Comparison of ENCODE assay signal across 16 cellular contexts in genomic region chr5:95866431-95867063, GRCh38. TPM values are rescaled to one million over a fixed set of nuclear protein-coding genes. Genes with fewer than 3 reads are reported as not detected.
A peak's percentile ranks its signal among the peaks of the same experiment; 100 is the strongest.
DNase-seq lines count a peak whose midpoint lies in the region; ATAC-seq and TF ChIP-seq lines count a peak whose summit lies in the region.
"Had no signal": no experiment of that assay in that cellular context is flagged by ENCODE, and none has a peak within 500 bp of the region (broad histone marks: within the 10 kb centered on the region; RNA-seq: fewer than 3 reads in every experiment).

No MANE protein-coding gene starts in this region.

- H3K27ac ChIP-seq in osteoblast (ENCODE audit: low read depth, low read length): peak overlapping the region; percentile 100
- H3K27ac ChIP-seq: left ventricle myocardium inferior, PC-9, suprapubic skin had no signal

- H3K9me3 ChIP-seq in osteoblast (ENCODE audit: low read depth, low read length): no peaks in the 10 kb centered on the region
- H3K9me3 ChIP-seq: left ventricle myocardium inferior, suprapubic skin had no signal

- H3K79me2 ChIP-seq in osteoblast (ENCODE audit: insufficient read depth, low read length): no peaks in the 10 kb centered on the region

- TF ChIP-seq CTCF in choroid plexus epithelial cell (conservative IDR thresholded peaks at IDR 0.05; ENCODE audit: low read depth, low read length): no peak
- TF ChIP-seq CTCF in osteoblast (IDR thresholded peaks at IDR 0.05; ENCODE audit: extremely low read depth, low read depth, low read length): no peak

- no peaks in the 10 kb centered on the region for H3K36me3 ChIP-seq in osteoblast (ENCODE audit: insufficient read depth, low read length)
- H3K36me3 ChIP-seq: left ventricle myocardium inferior, suprapubic skin had no signal

- DNase-seq in activated CD4-positive, CD25-positive, alpha-beta regulatory T cell (lab: John Stamatoyannopoulos, UW): no peak
- DNase-seq in choroid plexus epithelial cell (ENCODE audit: low read depth) (peak; percentile 42), osteoblast (ENCODE audit: insufficient read length, low spot score, missing footprints) (peak; percentile 48), cortex of kidney (lab: John Stamatoyannopoulos, UW) (no peak), NCI-H2107 (lab: John Stamatoyannopoulos, UW) (no peak), DMS153 treated with DMSO at 0.1 percent for 48 hours (lab: John Stamatoyannopoulos, UW; ENCODE audit: unreplicated experiment) (no peak)
- DNase-seq: amygdala; CD8-positive, alpha-beta memory T cell; GDM1; left ventricle myocardium inferior; NCI-H69; PC-9 had no signal

- H4K20me1 ChIP-seq in osteoblast (ENCODE audit: insufficient read depth, low read length): no peaks in the 10 kb centered on the region

- peaks cover 65% of the 10 kb centered on the region for H3K4me1 ChIP-seq in osteoblast (ENCODE audit: insufficient read depth, low read length)

- no peak overlapping the region for H2AFZ ChIP-seq in osteoblast (ENCODE audit: low read length)
- H2AFZ ChIP-seq: PC-9 had no signal

- H3K4me3 ChIP-seq in choroid plexus epithelial cell (ENCODE audit: low read depth, low read length) (no peak overlapping the region), osteoblast (ENCODE audit: insufficient read depth, low read length) (no peak overlapping the region)
- H3K4me3 ChIP-seq: left ventricle myocardium inferior, PC-9, suprapubic skin had no signal

- no peak overlapping the region for H3K4me2 ChIP-seq in osteoblast (ENCODE audit: insufficient read depth, low read length)
- H3K4me2 ChIP-seq: PC-9 had no signal

- ATAC-seq in activated CD4-positive, CD25-positive, alpha-beta regulatory T cell treated with anti-CD3 and anti-CD28 coated beads, Interleukin-2, amount 50 U/mL, for 24 hours: peak; percentile 15 to 19
- ATAC-seq in HG03354 (IDR thresholded peaks at IDR 0.05; ENCODE audit: poor library complexity, severe bottlenecking, unreplicated experiment): peak; percentile 28
- ATAC-seq: WTC11 had no signal

- no peaks in the 10 kb centered on the region for H3K27me3 ChIP-seq in osteoblast (ENCODE audit: insufficient read depth, low read length)
- H3K27me3 ChIP-seq: suprapubic skin had no signal

RNA-seq across cellular contexts. Expression of gene GLRX, which starts 44.0 kb away (rescaled TPM):
- 59.0 and 77.2 TPM in 2 replicates for total RNA-seq in osteoblast

Comparison
In these comparisons a context has a peak if more than half of its experiments do, and no peak if none do; other contexts are left out.
1. DNase-seq: peak in choroid plexus epithelial cell (single experiment) and osteoblast (single experiment); none in activated CD4-positive, CD25-positive, alpha-beta regulatory T cell (0 of 4), cortex of kidney (single experiment), NCI-H2107 (single experiment) and DMS153 treated with DMSO at 0.1 percent for 48 hours (single experiment).